ENCODE assay signal across 4 cellular contexts in the genomic region with DNA sequence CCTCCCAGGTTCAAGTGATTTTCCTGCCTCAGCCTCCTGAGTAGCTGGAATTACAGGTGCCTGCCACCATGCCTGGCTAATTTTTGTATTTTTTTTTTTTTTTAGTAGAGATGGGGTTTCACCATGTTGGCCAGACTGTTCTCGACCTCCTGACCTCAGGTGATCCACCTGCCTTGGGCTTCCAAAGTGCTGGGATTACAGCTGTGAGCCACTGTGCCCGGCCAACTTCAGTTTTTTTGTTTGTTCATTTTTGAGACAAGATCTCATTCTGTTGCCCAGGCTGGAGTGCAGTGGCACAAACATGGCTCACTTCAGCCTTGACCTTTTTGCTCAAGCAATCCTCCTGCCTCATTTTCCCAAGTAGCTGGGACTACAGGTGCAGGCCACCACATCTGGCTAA. TPM values are rescaled to one million over a fixed set of nuclear protein-coding genes. Genes with fewer than 3 reads are reported as not detected.
"Had no signal": no experiment of that assay in that cellular context is flagged by ENCODE, and none has a peak within 500 bp of the region (broad histone marks: within the 10 kb centered on the region; RNA-seq: fewer than 3 reads in every experiment).

No MANE protein-coding gene starts in this region.

RNA-seq across cellular contexts. Expression of gene DPPA4, which starts 21.5 kb away (rescaled TPM):
- total RNA-seq: M059J, MCF 10A, NCI-H460 had no signal

RNA-seq across cellular contexts. Expression of gene DPPA2, which starts 42.5 kb away (rescaled TPM):
- total RNA-seq: LHCN-M2, M059J, MCF 10A, NCI-H460 had no signal
